1 cellular context compared by ENCODE assay signal in genomic region chr19:43527860-43528622, GRCh38.
TF ChIP-seq lines count a peak whose summit lies in the region.

No MANE protein-coding gene starts in this region.

TF ChIP-seq in HEK293, 187 proteins besides CTCF, POLR2A, EP300 and RAD21 (continued from another document):
- TF ChIP-seq ZNF585B (tag by site-specific recombination; IDR thresholded peaks at IDR 0.05) (no peak), ZNF362 (tag by site-specific recombination; IDR thresholded peaks at IDR 0.05) (peak; percentile 98), SCRT1 (tag by site-specific recombination; IDR thresholded peaks at IDR 0.05; ENCODE audit: borderline replicate concordance) (peak; percentile 63; the same call in 1 of the 2 replicates), SP7 (tag by site-specific recombination; IDR thresholded peaks at IDR 0.05) (peak; percentile 89), TCF7L2 (IDR thresholded peaks at IDR 0.05; ENCODE audit: borderline replicate concordance, low read depth, low read length) (no peak), GLI2 (tag by site-specific recombination; IDR thresholded peaks at IDR 0.05; ENCODE audit: borderline replicate concordance, low read depth) (no peak; the same call in 1 of the 2 replicates), ZNF830 (tag by site-specific recombination; IDR thresholded peaks at IDR 0.05; ENCODE audit: low read depth) (no peak)
